ENCODE assay signal across 13 cellular contexts in the genomic region with DNA sequence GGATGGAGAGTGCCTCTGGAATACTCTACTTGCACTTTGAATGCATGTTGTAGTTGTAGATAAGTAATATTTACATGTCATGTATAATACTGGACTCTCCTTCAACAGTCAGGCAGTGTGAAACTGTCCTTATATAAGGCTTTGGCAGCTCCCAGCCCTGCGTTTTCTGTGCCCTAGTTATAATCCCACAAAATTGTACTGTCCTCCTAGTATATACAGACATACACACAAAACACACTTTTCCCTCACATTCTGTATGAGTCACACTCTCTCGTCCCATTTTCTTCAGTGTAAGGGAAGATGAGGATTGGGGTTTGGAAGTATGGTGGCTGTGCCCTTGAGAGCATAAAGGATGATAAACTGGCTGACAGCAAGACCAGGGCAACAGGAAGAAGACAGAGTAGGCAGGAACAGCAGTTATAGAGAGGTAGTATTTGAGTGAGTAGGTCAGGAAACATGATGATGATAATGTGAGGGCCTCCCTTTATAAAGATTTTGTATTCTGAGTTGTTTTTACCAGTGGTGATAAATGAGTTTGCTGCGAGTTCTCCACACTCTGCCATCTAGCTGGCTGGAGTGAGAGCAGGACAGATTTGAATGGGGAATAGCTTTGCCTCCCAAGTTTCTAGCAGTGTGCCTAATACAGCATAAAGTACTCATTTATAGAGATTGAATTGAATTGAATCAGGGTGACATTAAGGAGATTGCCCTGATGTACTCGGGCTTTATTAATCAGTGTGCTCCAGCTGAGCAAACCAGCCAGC. TPM values are rescaled to one million over a fixed set of nuclear protein-coding genes. Genes with fewer than 3 reads are reported as not detected.
DNase-seq lines count a peak whose midpoint lies in the region; ATAC-seq and TF ChIP-seq lines count a peak whose summit lies in the region.
"Had no signal": no experiment of that assay in that cellular context is flagged by ENCODE, and none has a peak within 500 bp of the region (broad histone marks: within the 10 kb centered on the region; RNA-seq: fewer than 3 reads in every experiment).

No MANE protein-coding gene starts in this region.

- no TSS peak for BruUV-seq in mammary epithelial cell (replicated peaks; lab: Mats Ljungman, UMichigan)

- in situ Hi-C loops in mammary epithelial cell (cut with MboI; ENCODE audit: low sequenced_read_pairs in 2 of 2), result no loop called here

- no peak overlapping the region for H2AFZ ChIP-seq in mammary epithelial cell (ENCODE audit: low read depth, low read length)

- H3K36me3 Mint-ChIP-seq in activated T-cell treated with anti-CD3 and anti-CD28 coated beads, Interleukin-2, amount 50 U/mL, for 72 hours (ENCODE audit: insufficient read depth in 2 of 2), result peaks cover 16 to 27% of the 10 kb centered on the region in 2 donors
- H3K36me3 Mint-ChIP-seq in activated CD8-positive, alpha-beta T cell treated with anti-CD3 and anti-CD28 coated beads, Interleukin-2, amount 10 ng/mL, durations not matched to agents 7 days and 5 days (ENCODE audit: low read depth), result peaks cover 31% of the 10 kb centered on the region
- peaks cover 34% of the 10 kb centered on the region for H3K36me3 Mint-ChIP-seq in endothelial cell (ENCODE audit: low read depth, unreplicated experiment)

- POLR2A ChIA-PET in activated CD8-positive, alpha-beta T cell treated with anti-CD3 and anti-CD28 coated beads, Interleukin-2, amount 10 ng/mL, durations not matched to agents 7 days and 5 days (lab: Charles Lee), result interaction anchor here (0.7 to 1.5 kb wide), 4 partner anchors 29 to 102 kb away, joined by 3 to 7 read pairs (median 3); no protein-coding TSS in a partner anchor

- peaks cover 3% of the 10 kb centered on the region for H3K36me3 ChIP-seq in mammary epithelial cell (ENCODE audit: insufficient read depth, low read length)

- H3K27me3 Mint-ChIP-seq in activated T-cell treated with anti-CD3 and anti-CD28 coated beads, Interleukin-2, amount 50 U/mL, for 72 hours (ENCODE audit: low read depth), result no peaks in the 10 kb centered on the region
- no peaks in the 10 kb centered on the region for H3K27me3 Mint-ChIP-seq in activated CD8-positive, alpha-beta T cell treated with anti-CD3 and anti-CD28 coated beads, Interleukin-2, amount 10 ng/mL, durations not matched to agents 7 days and 5 days (ENCODE audit: low read depth)
- H3K27me3 Mint-ChIP-seq in endothelial cell (ENCODE audit: unreplicated experiment), result peaks cover 4% of the 10 kb centered on the region

- no peak overlapping the region for H3K9ac ChIP-seq in mammary epithelial cell (ENCODE audit: insufficient read depth, low read length)

- H3K4me2 ChIP-seq in mammary epithelial cell (ENCODE audit: insufficient read depth, low read depth, low read length), result no peak overlapping the region

- H3K4me3 Mint-ChIP-seq in activated T-cell treated with anti-CD3 and anti-CD28 coated beads, Interleukin-2, amount 50 U/mL, for 72 hours, result peak overlapping the region; percentile 20 to 42
- H3K4me3 Mint-ChIP-seq in activated CD8-positive, alpha-beta T cell treated with anti-CD3 and anti-CD28 coated beads, Interleukin-2, amount 10 ng/mL, durations not matched to agents 7 days and 5 days, result no peak overlapping the region
- H3K4me3 Mint-ChIP-seq in endothelial cell (ENCODE audit: unreplicated experiment), result peak overlapping the region; percentile 43

- intact Hi-C loops in mammary epithelial cell (cut with micrococcal nuclease), result no loop called here

- peaks cover 76% of the 10 kb centered on the region for H3K4me1 Mint-ChIP-seq in activated T-cell treated with anti-CD3 and anti-CD28 coated beads, Interleukin-2, amount 50 U/mL, for 72 hours (ENCODE audit: low read depth)
- H3K4me1 Mint-ChIP-seq in activated CD8-positive, alpha-beta T cell treated with anti-CD3 and anti-CD28 coated beads, Interleukin-2, amount 10 ng/mL, durations not matched to agents 7 days and 5 days (ENCODE audit: low read depth), result peaks cover 45% of the 10 kb centered on the region
- peaks cover 32% of the 10 kb centered on the region for H3K4me1 Mint-ChIP-seq in endothelial cell (ENCODE audit: unreplicated experiment)

- CTCF ChIA-PET in activated CD8-positive, alpha-beta T cell treated with anti-CD3 and anti-CD28 coated beads, Interleukin-2, amount 10 ng/mL, durations not matched to agents 7 days and 5 days (lab: Charles Lee), result interaction anchor here (0.8 to 2.1 kb wide), 9 partner anchors 13 to 232 kb away, joined by 3 to 5 read pairs (median 3); no protein-coding TSS in a partner anchor
- CTCF ChIA-PET in mammary epithelial cell (lab: Charles Lee; ENCODE audit: low non-redundant PET), result no interaction called here

- no peaks in the 10 kb centered on the region for H3K27me3 ChIP-seq in mammary epithelial cell (ENCODE audit: insufficient read depth, low read length)

- no peaks in the 10 kb centered on the region for H3K9me3 ChIP-seq in mammary epithelial cell (replicated peaks; ENCODE audit: insufficient read depth, low read length)

- dilution Hi-C loops in mammary epithelial cell (cut with HindIII; ENCODE audit: low sequenced_read_pairs), result no loop called here

- H3K9me3 Mint-ChIP-seq in activated T-cell treated with anti-CD3 and anti-CD28 coated beads, Interleukin-2, amount 50 U/mL, for 72 hours, result no peaks in the 10 kb centered on the region
- H3K9me3 Mint-ChIP-seq in activated CD8-positive, alpha-beta T cell treated with anti-CD3 and anti-CD28 coated beads, Interleukin-2, amount 10 ng/mL, durations not matched to agents 7 days and 5 days (ENCODE audit: insufficient read depth), result no peaks in the 10 kb centered on the region
- no peaks in the 10 kb centered on the region for H3K9me3 Mint-ChIP-seq in endothelial cell (ENCODE audit: unreplicated experiment)

- peak in 1 of 2 donors; percentile 42 for ATAC-seq in activated T-cell treated with anti-CD3 and anti-CD28 coated beads, Interleukin-2, amount 50 U/mL, for 72 hours (replicated peaks in 1 of 2)
- ATAC-seq in activated CD8-positive, alpha-beta T cell treated with anti-CD3 and anti-CD28 coated beads, Interleukin-2, amount 10 ng/mL, durations not matched to agents 7 days and 5 days, result no peak

- H3K27ac Mint-ChIP-seq in activated T-cell treated with anti-CD3 and anti-CD28 coated beads, Interleukin-2, amount 50 U/mL, for 72 hours, result peak overlapping the region; percentile 68
- peak overlapping the region; percentile 8 for H3K27ac Mint-ChIP-seq in activated CD8-positive, alpha-beta T cell treated with anti-CD3 and anti-CD28 coated beads, Interleukin-2, amount 10 ng/mL, durations not matched to agents 7 days and 5 days
- H3K27ac Mint-ChIP-seq in endothelial cell (ENCODE audit: unreplicated experiment), result peak overlapping the region; percentile 18

- H3K4me1 ChIP-seq in mammary epithelial cell (ENCODE audit: insufficient read depth, low read length), result peaks cover 4% of the 10 kb centered on the region

- DNase-seq in activated T-cell treated with anti-CD3 and anti-CD28 coated beads, Interleukin-2, amount 50 U/mL, for 72 hours, result no peak
- DNase-seq in activated T-cell treated with anti-CD3 and anti-CD28 coated beads, Interleukin-2, amount 50 U/mL, for 48 hours, result no peak
- no peak for DNase-seq in activated CD8-positive, alpha-beta T cell treated with anti-CD3 and anti-CD28 coated beads, Interleukin-2, amount 10 ng/mL, durations not matched to agents 7 days and 5 days
- DNase-seq in endothelial cell (ENCODE audit: low spot score) (no peak), superior temporal gyrus (ENCODE audit: extremely low spot score) (peak; percentile 73), NCI-H526 treated with DMSO at 0.1 percent for 48 hours (lab: John Stamatoyannopoulos, UW) (no peak), mammary epithelial cell (no peak), HK-2 (ENCODE audit: unreplicated experiment) (no peak)
- DNase-seq: activated gamma-delta T cell, DMS79, NCI-H1105, NCI-H446 treated with DMSO at 0.1 percent for 48 hours, SIG-M5 had no signal

- 71% methylated on average over 4 of the region's 4 CpGs for WGBS in mammary epithelial cell (ENCODE audit: low coverage, missing lambda C conversion rate)

- no peaks in the 10 kb centered on the region for H4K20me1 ChIP-seq in mammary epithelial cell (ENCODE audit: insufficient read depth, low read length)

- TF ChIP-seq CTCF in endothelial cell (IDR thresholded peaks at IDR 0.05; ENCODE audit: unreplicated experiment) (no peak), mammary epithelial cell (conservative IDR thresholded peaks at IDR 0.05 in 1 of 2, IDR thresholded peaks at IDR 0.05 in 1 of 2; ENCODE audit: extremely low read depth in 1 of 2, insufficient read depth in 1 of 2, low read depth in 1 of 2, low read length in 2 of 2) (no peak)

- H3K4me3 ChIP-seq in mammary epithelial cell (replicated peaks in 1 of 3; ENCODE audit: insufficient read depth in 1 of 3, low read depth in 2 of 3, low read length in 3 of 3), result no peak overlapping the region

- H3K79me2 ChIP-seq in mammary epithelial cell (ENCODE audit: insufficient read depth, low read length), result peaks cover 21% of the 10 kb centered on the region

- no peak overlapping the region for H3K27ac ChIP-seq in mammary epithelial cell (ENCODE audit: insufficient read depth, low read depth, low read length)

RNA-seq across cellular contexts. Expression of gene CREBL2, which starts 5.0 kb away (rescaled TPM):
- total RNA-seq in activated T-cell treated with anti-CD3 and anti-CD28 coated beads, Interleukin-2, amount 50 U/mL, for 72 hours, result 10 to 100 TPM; 27.7 to 32.7 TPM
- 10 to 100 TPM; 13.2 to 14.3 TPM for total RNA-seq in activated CD8-positive, alpha-beta T cell treated with anti-CD3 and anti-CD28 coated beads, Interleukin-2, amount 10 ng/mL, durations not matched to agents 7 days and 5 days
- total RNA-seq in endothelial cell (ENCODE audit: unreplicated experiment) (26.9 TPM), mammary epithelial cell (10 to 100 TPM; 18.1 to 40.2 TPM)
- 9.1 TPM for polyA plus RNA-seq in mammary epithelial cell
- 7.5 TPM for polyA minus RNA-seq in mammary epithelial cell

RNA-seq across cellular contexts. Expression of gene DUSP16, which starts 54.0 kb away (rescaled TPM):
- total RNA-seq in activated T-cell treated with anti-CD3 and anti-CD28 coated beads, Interleukin-2, amount 50 U/mL, for 72 hours, result 100 to 1,000 TPM; 105 to 129 TPM
- total RNA-seq in activated CD8-positive, alpha-beta T cell treated with anti-CD3 and anti-CD28 coated beads, Interleukin-2, amount 10 ng/mL, durations not matched to agents 7 days and 5 days, result 10 to 100 TPM; 17.4 to 19.0 TPM
- total RNA-seq in endothelial cell (ENCODE audit: unreplicated experiment), result 12.9 TPM
- total RNA-seq in mammary epithelial cell, result 10 to 100 TPM; 11.2 to 16.4 TPM
- 4.3 TPM for polyA plus RNA-seq in mammary epithelial cell
- polyA minus RNA-seq in mammary epithelial cell, result 9.0 TPM

Comparison
In these comparisons a context has a peak if more than half of its experiments do, and no peak if none do; other contexts are left out.
1. H3K27ac Mint-ChIP-seq: peak in every context shown above with its lines; median percentile 68 in activated T-cell treated with anti-CD3 and anti-CD28 coated beads, Interleukin-2, amount 50 U/mL, for 72 hours; 18 in endothelial cell; 8 in activated CD8-positive, alpha-beta T cell treated with anti-CD3 and anti-CD28 coated beads, Interleukin-2, amount 10 ng/mL, durations not matched to agents 7 days and 5 days.